ENCODE assay signal across 11 cellular contexts in genomic region chr11:95487391-95487790, GRCh38.
A peak's percentile ranks its signal among the peaks of the same experiment; 100 is the strongest.
DNase-seq lines count a peak whose midpoint lies in the region; ATAC-seq lines count a peak whose summit lies in the region.
"Had no signal": no experiment of that assay in that cellular context is flagged by ENCODE, and none has a peak within 500 bp of the region (broad histone marks: within the 10 kb centered on the region; RNA-seq: fewer than 3 reads in every experiment).

No MANE protein-coding gene starts in this region.

- peaks cover 8% of the 10 kb centered on the region for H3K4me1 Mint-ChIP-seq in memory B cell

- H3K27me3 Mint-ChIP-seq in memory B cell = no peaks in the 10 kb centered on the region
- H3K27me3 Mint-ChIP-seq: stimulated activated naive CD8-positive, alpha-beta T cell treated with anti-CD3 and anti-CD28 coated beads, Interleukin-15, Interleukin-2, amounts not matched to agents 100 ng/mL and 50 ng/mL, for 24 hours had no signal

- peaks cover 3% of the 10 kb centered on the region for H3K9me3 Mint-ChIP-seq in memory B cell
- H3K9me3 Mint-ChIP-seq: stimulated activated naive CD8-positive, alpha-beta T cell treated with anti-CD3 and anti-CD28 coated beads, Interleukin-15, Interleukin-2, amounts not matched to agents 100 ng/mL and 50 ng/mL, for 24 hours had no signal

- ATAC-seq in GM21526 (IDR thresholded peaks at IDR 0.05; ENCODE audit: low FRiP score, unreplicated experiment) (peak; percentile 100), HG03280 (IDR thresholded peaks at IDR 0.05; ENCODE audit: unreplicated experiment) (peak; percentile 100), memory B cell (ENCODE audit: low read depth) (peak; percentile 100)

- peaks cover 2% of the 10 kb centered on the region for H3K36me3 Mint-ChIP-seq in memory B cell

- H3K4me3 Mint-ChIP-seq in memory B cell = no peak overlapping the region
- H3K4me3 Mint-ChIP-seq: HFFc6; stimulated activated naive CD8-positive, alpha-beta T cell treated with anti-CD3 and anti-CD28 coated beads, Interleukin-15, Interleukin-2, amounts not matched to agents 100 ng/mL and 50 ng/mL, for 24 hours had no signal

- H3K27ac Mint-ChIP-seq in memory B cell = peak overlapping the region; percentile 83
- H3K27ac Mint-ChIP-seq: HFFc6; stimulated activated naive CD8-positive, alpha-beta T cell treated with anti-CD3 and anti-CD28 coated beads, Interleukin-15, Interleukin-2, amounts not matched to agents 100 ng/mL and 50 ng/mL, for 24 hours had no signal

- DNase-seq in activated T-cell treated with anti-CD3 and anti-CD28 coated beads for 48 hours (ENCODE audit: low read depth) (peak; percentile 10), activated T-cell treated with anti-CD3 and anti-CD28 coated beads for 4 hours (no peak), memory B cell (ENCODE audit: low spot score in 2 of 2) (peak; percentile 27 to 47), midbrain (lab: John Stamatoyannopoulos, UW) (no peak), DMS153 (lab: John Stamatoyannopoulos, UW) (no peak), substantia nigra (lab: John Stamatoyannopoulos, UW) (no peak)
- DNase-seq: HFFc6, NCI-H774 had no signal

- no peak overlapping the region for H3K27ac ChIP-seq in substantia nigra (ENCODE audit: low read depth, low read length, poor library complexity, severe bottlenecking)

Comparison
In these comparisons a context has a peak if more than half of its experiments do, and no peak if none do; other contexts are left out.
1. DNase-seq: peak in activated T-cell treated with anti-CD3 and anti-CD28 coated beads for 48 hours (single experiment) and memory B cell (2 of 2); none in activated T-cell treated with anti-CD3 and anti-CD28 coated beads for 4 hours (single experiment), midbrain (single experiment), DMS153 (single experiment) and substantia nigra (0 of 49).
2. Peak in every context shown above with its lines, with median percentiles within 50 percentile points of each other: ATAC-seq.